ENCODE assay signal across 11 cellular contexts in the genomic region with DNA sequence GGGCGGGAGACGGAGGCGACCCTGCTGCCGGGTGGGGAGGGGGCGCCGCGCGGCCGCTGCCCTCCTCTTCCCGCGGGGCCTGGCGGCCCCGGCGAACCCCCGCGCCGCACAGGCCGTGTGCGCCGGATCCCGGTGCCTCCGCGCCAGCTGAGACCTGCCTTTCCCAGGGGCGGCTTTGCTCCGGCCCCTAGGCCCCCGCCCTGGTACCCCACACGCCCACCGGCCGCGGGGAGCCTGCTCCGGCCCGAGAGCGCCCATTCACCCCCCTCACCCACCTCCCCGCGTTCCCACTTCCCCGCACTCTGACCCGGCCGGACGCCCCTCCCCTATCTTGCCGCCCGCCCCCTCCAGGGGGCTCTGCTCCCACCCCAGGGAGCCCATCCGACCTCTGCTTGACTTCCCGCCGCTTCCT. TPM values are rescaled to one million over a fixed set of nuclear protein-coding genes. Genes with fewer than 3 reads are reported as not detected.
DNase-seq lines count a peak whose midpoint lies in the region; ATAC-seq and TF ChIP-seq lines count a peak whose summit lies in the region.
"Had no signal": no experiment of that assay in that cellular context is flagged by ENCODE, and none has a peak within 500 bp of the region (broad histone marks: within the 10 kb centered on the region; RNA-seq: fewer than 3 reads in every experiment).

No MANE protein-coding gene starts in this region.

- intact Hi-C loops in naive thymus-derived CD4-positive, alpha-beta T cell (cut with micrococcal nuclease) = no loop called here

- H3K4me1 ChIP-seq in naive thymus-derived CD4-positive, alpha-beta T cell (ENCODE audit: control insufficient read depth in 2 of 2, insufficient read depth in 2 of 2, low read length in 2 of 2) = peaks cover 7 to 15% of the 10 kb centered on the region in 2 donors

- H3K4me1 Mint-ChIP-seq in brain = peaks cover 3% of the 10 kb centered on the region
- H3K4me1 Mint-ChIP-seq in naive thymus-derived CD4-positive, alpha-beta T cell = peaks cover 8 to 44% (median 30%) of the 10 kb centered on the region in 7 donors
- peaks cover 8% of the 10 kb centered on the region for H3K4me1 Mint-ChIP-seq in T-helper 2 cell treated with Interferon-gamma antibody and Interleukin-4, amounts not matched to agents 5 μg/mL and 100 μg/mL, for 36 hours (ENCODE audit: low read depth)

- no peaks in the 10 kb centered on the region for H3K27me3 ChIP-seq in naive thymus-derived CD4-positive, alpha-beta T cell (ENCODE audit: control insufficient read depth in 2 of 2, insufficient read depth in 2 of 2, low read length in 2 of 2)

- H3K27ac ChIP-seq in naive thymus-derived CD4-positive, alpha-beta T cell (ENCODE audit: low read depth, low read length) = no peak overlapping the region
- H3K27ac ChIP-seq: epithelial cell of prostate had no signal

- no peak for DNase-seq in AG04449 (ENCODE audit: low read depth, low spot score)
- DNase-seq in naive thymus-derived CD4-positive, alpha-beta T cell = no peak
- no peak for DNase-seq in T-helper 2 cell treated with Interferon-gamma antibody and Interleukin-4, amounts not matched to agents 5 μg/mL and 100 μg/mL, for 36 hours (ENCODE audit: low spot score)
- DNase-seq in stimulated activated CD4-positive, alpha-beta T cell treated with anti-CD3 and anti-CD28 coated beads, Interleukin-2, amount 100 ng/mL, for 24 hours = no peak

- no peaks in the 10 kb centered on the region for H3K36me3 Mint-ChIP-seq in brain
- H3K36me3 Mint-ChIP-seq in naive thymus-derived CD4-positive, alpha-beta T cell = peaks cover 0 to 2% (median 0%) of the 10 kb centered on the region in 5 donors
- H3K36me3 Mint-ChIP-seq in T-helper 2 cell treated with Interferon-gamma antibody and Interleukin-4, amounts not matched to agents 5 μg/mL and 100 μg/mL, for 36 hours (ENCODE audit: low read depth) = no peaks in the 10 kb centered on the region

- no peaks in the 10 kb centered on the region for H3K9me3 ChIP-seq in naive thymus-derived CD4-positive, alpha-beta T cell (ENCODE audit: control insufficient read depth in 2 of 3, low read length in 3 of 3)
- H3K9me3 ChIP-seq: mucosa of descending colon had no signal

- no peak for ATAC-seq in naive thymus-derived CD4-positive, alpha-beta T cell
- no peak for ATAC-seq in HG03469 (IDR thresholded peaks at IDR 0.05; ENCODE audit: unreplicated experiment)
- no peak for ATAC-seq in HG03565 (IDR thresholded peaks at IDR 0.05; ENCODE audit: unreplicated experiment)

- H3K4me3 ChIP-seq in AG04449 (ENCODE audit: low read depth, low read length) (peak overlapping the region; percentile 15; the same call in 1 of the 2 replicates), GM12875 (ENCODE audit: low read depth, low read length) (peak overlapping the region; percentile 27)
- peak overlapping the region; percentile 30 for H3K4me3 ChIP-seq in naive thymus-derived CD4-positive, alpha-beta T cell (ENCODE audit: low read length)
- H3K4me3 ChIP-seq: mucosa of descending colon had no signal

- peak overlapping the region in 3 of 5 experiments; percentile 51 to 71 (median 70) for H3K4me3 Mint-ChIP-seq in brain
- peak overlapping the region; percentile 56 to 88 (median 74) for H3K4me3 Mint-ChIP-seq in naive thymus-derived CD4-positive, alpha-beta T cell
- no peak overlapping the region for H3K4me3 Mint-ChIP-seq in T-helper 2 cell treated with Interferon-gamma antibody and Interleukin-4, amounts not matched to agents 5 μg/mL and 100 μg/mL, for 36 hours

- H3K36me3 ChIP-seq in naive thymus-derived CD4-positive, alpha-beta T cell (ENCODE audit: control insufficient read depth in 2 of 3, insufficient read depth in 3 of 3, low read length in 3 of 3) = no peaks in the 10 kb centered on the region

- POLR2A ChIA-PET in AG04449 (lab: Yijun Ruan, JAX) = no interaction called here
- POLR2A ChIA-PET in naive thymus-derived CD4-positive, alpha-beta T cell (lab: Charles Lee) = no interaction called here

- H3K9me3 Mint-ChIP-seq in brain = peaks cover 0 to 4% (median 0%) of the 10 kb centered on the region in 5 experiments
- peaks cover 0 to 2% (median 0%) of the 10 kb centered on the region in 11 donors for H3K9me3 Mint-ChIP-seq in naive thymus-derived CD4-positive, alpha-beta T cell
- H3K9me3 Mint-ChIP-seq in T-helper 2 cell treated with Interferon-gamma antibody and Interleukin-4, amounts not matched to agents 5 μg/mL and 100 μg/mL, for 36 hours = no peaks in the 10 kb centered on the region

- CTCF ChIA-PET in AG04449 (lab: Yijun Ruan, JAX) = interaction anchor here (1.2 to 3.5 kb wide), 2 partner anchors 27 to 51 kb away, joined by 3 to 15 read pairs; no protein-coding TSS in a partner anchor
- CTCF ChIA-PET in naive thymus-derived CD4-positive, alpha-beta T cell (lab: Charles Lee) = no interaction called here

- TF ChIP-seq CTCF in AG04449 (IDR thresholded peaks at IDR 0.05; ENCODE audit: insufficient read depth, low read length, missing control alignments) (no peak), GM12875 (IDR thresholded peaks at IDR 0.05; ENCODE audit: borderline replicate concordance, insufficient read depth, low read depth, low read length) (no peak), brain (conservative IDR thresholded peaks at IDR 0.05) (no peak)

- no peak overlapping the region for H3K27ac Mint-ChIP-seq in brain
- peak overlapping the region in 1 of 9 donors; percentile 19 for H3K27ac Mint-ChIP-seq in naive thymus-derived CD4-positive, alpha-beta T cell
- H3K27ac Mint-ChIP-seq in T-helper 2 cell treated with Interferon-gamma antibody and Interleukin-4, amounts not matched to agents 5 μg/mL and 100 μg/mL, for 36 hours = no peak overlapping the region

- H3K27me3 Mint-ChIP-seq in brain = peaks cover 80% of the 10 kb centered on the region
- peaks cover 0 to 61% (median 38%) of the 10 kb centered on the region in 5 donors for H3K27me3 Mint-ChIP-seq in naive thymus-derived CD4-positive, alpha-beta T cell
- H3K27me3 Mint-ChIP-seq in T-helper 2 cell treated with Interferon-gamma antibody and Interleukin-4, amounts not matched to agents 5 μg/mL and 100 μg/mL, for 36 hours (ENCODE audit: low read depth) = peaks cover 58% of the 10 kb centered on the region

RNA-seq across cellular contexts. Expression of a gene that starts 0.4 kb away (rescaled TPM):
- polyA plus RNA-seq in brain (ENCODE audit: insufficient read depth, low read depth, low replicate concordance) = 0.48 TPM
- total RNA-seq in naive thymus-derived CD4-positive, alpha-beta T cell = under 1 TPM in 2 of 5 experiments, not detected in 3; 0.40 to 0.54 TPM
- under 1 TPM; 0.13 to 0.92 TPM for polyA plus RNA-seq in naive thymus-derived CD4-positive, alpha-beta T cell
- total RNA-seq: HT1080, mucosa of descending colon had no signal

RNA-seq across cellular contexts. Expression of a gene that starts 20.9 kb away (rescaled TPM):
- polyA plus RNA-seq in brain (ENCODE audit: insufficient read depth, low read depth, low replicate concordance) = 206 TPM
- total RNA-seq in naive thymus-derived CD4-positive, alpha-beta T cell = 10 to 100 TPM; 20.7 to 36.1 (median 22.8) TPM
- polyA plus RNA-seq in naive thymus-derived CD4-positive, alpha-beta T cell = 1 to 10 TPM; 2.5 to 4.0 TPM

Comparison
In these comparisons a context has a peak if more than half of its experiments do, and no peak if none do; other contexts are left out.
1. RNA of a gene that starts 20.9 kb away (polyA plus RNA-seq): 206 TPM in brain (single experiment); 2.5 to 4.0 TPM in naive thymus-derived CD4-positive, alpha-beta T cell; every median in the first group is over 10 times any median in the second.
2. Peak in every context shown above with its lines, with median percentiles within 50 percentile points of each other: H3K4me3 ChIP-seq.